ENCODE assay signal across 8 cellular contexts in the genomic region with DNA sequence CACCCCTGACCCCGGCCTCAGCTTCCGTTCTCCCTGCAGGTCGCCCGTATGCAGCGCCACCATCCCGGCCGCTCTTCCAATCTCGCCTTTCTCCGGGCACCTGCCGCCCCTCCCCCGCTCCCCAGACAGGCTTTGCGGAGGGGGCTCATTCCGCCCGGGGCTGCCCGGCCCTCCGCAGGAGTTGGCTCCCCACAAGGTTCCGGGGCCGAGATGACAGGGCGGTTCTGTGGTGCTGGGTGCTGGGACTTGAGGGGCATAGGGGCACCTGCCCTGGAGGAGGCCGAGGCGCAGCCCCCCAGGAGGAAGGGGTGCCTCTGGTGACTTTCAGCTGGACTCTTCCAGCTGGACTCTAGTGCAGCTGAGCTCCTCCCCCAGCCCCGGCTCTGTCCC. TPM values are rescaled to one million over a fixed set of nuclear protein-coding genes. Genes with fewer than 3 reads are reported as not detected.
A peak's percentile ranks its signal among the peaks of the same experiment; 100 is the strongest.
DNase-seq lines count a peak whose midpoint lies in the region; ATAC-seq and TF ChIP-seq lines count a peak whose summit lies in the region.
"Not testable (repeated sequence)": the region's sequence is repeated elsewhere in the genome, so short reads cannot be mapped to it uniquely, and the experiment has no call there.

No MANE protein-coding gene starts in this region.

- peak overlapping the region; percentile 43; the same call in 1 of the 2 replicates for H3K4me3 ChIP-seq in PC-3 (ENCODE audit: low read length)
- not testable (repeated sequence) for H3K4me3 ChIP-seq in endodermal cell (ENCODE audit: low read length)
- peak overlapping the region; percentile 20; the same call in 1 of the 2 replicates for H3K4me3 ChIP-seq in iPS-18c (ENCODE audit: insufficient read depth, low read depth, low read length)
- peak overlapping the region; percentile 47 for H3K4me3 ChIP-seq in neuron (ENCODE audit: low read length)
- peak overlapping the region; percentile 72 for H3K4me3 ChIP-seq in thoracic aorta

- H3K9me3 ChIP-seq in CD4-positive, alpha-beta T cell (ENCODE audit: control insufficient read depth, low read length); PC-3 (ENCODE audit: low read length); endodermal cell (ENCODE audit: control insufficient read depth, low read length); iPS-18c (ENCODE audit: control insufficient read depth, insufficient read depth, low read length); neuron (ENCODE audit: low read length); thoracic aorta: not testable (repeated sequence)

- not testable (repeated sequence) for H3F3A ChIP-seq in PC-3 (ENCODE audit: low read length, unreplicated experiment)

- not testable (repeated sequence) for H3K4me3 Mint-ChIP-seq in CD4-positive, alpha-beta T cell; endodermal cell
- peak overlapping the region; percentile 37 for H3K4me3 Mint-ChIP-seq in activated T-helper 1 cell treated with anti-CD3 and anti-CD28 coated beads, Interleukin-12 subunit alpha, Interleukin-12 subunit beta, Interleukin-2, Interleukin-4 antibody, amounts not matched to agents 30 ng/mL and 10 ng/mL and 1 ng/mL, durations not matched to agents 14 hours and 24 hours and 36 hours

- DNase-seq in CD4-positive, alpha-beta T cell; PC-3; activated T-helper 1 cell treated with anti-CD3 and anti-CD28 coated beads, Interleukin-12 subunit alpha, Interleukin-12 subunit beta, Interleukin-2, Interleukin-4 antibody, amounts not matched to agents 30 ng/mL and 10 ng/mL and 1 ng/mL, durations not matched to agents 14 hours and 24 hours and 36 hours (ENCODE audit: low spot score); thoracic aorta (ENCODE audit: low spot score): not testable (repeated sequence)
- peak; percentile 44 for DNase-seq in endodermal cell

- intact Hi-C loops in CD4-positive, alpha-beta T cell (cut with DNase I, micrococcal nuclease); PC-3 (cut with micrococcal nuclease): not testable (repeated sequence)
- intact Hi-C loops in activated T-helper 1 cell treated with anti-CD3 and anti-CD28 coated beads, Interleukin-12 subunit alpha, Interleukin-12 subunit beta, Interleukin-2, Interleukin-4 antibody, amounts not matched to agents 30 ng/mL and 10 ng/mL and 1 ng/mL, durations not matched to agents 14 hours and 24 hours and 36 hours (cut with micrococcal nuclease), result loop anchor here (5.0 kb wide), 2 partner anchors 198 to 222 kb away; partner anchors contain the start of genes BRD9 and TRIP13

- not testable (repeated sequence) for H3K36me3 Mint-ChIP-seq in CD4-positive, alpha-beta T cell (ENCODE audit: low read depth); activated T-helper 1 cell treated with anti-CD3 and anti-CD28 coated beads, Interleukin-12 subunit alpha, Interleukin-12 subunit beta, Interleukin-2, Interleukin-4 antibody, amounts not matched to agents 30 ng/mL and 10 ng/mL and 1 ng/mL, durations not matched to agents 14 hours and 24 hours and 36 hours (ENCODE audit: low read depth); endodermal cell (ENCODE audit: low read depth)

- not testable (repeated sequence) for H3K27me3 Mint-ChIP-seq in CD4-positive, alpha-beta T cell; activated T-helper 1 cell treated with anti-CD3 and anti-CD28 coated beads, Interleukin-12 subunit alpha, Interleukin-12 subunit beta, Interleukin-2, Interleukin-4 antibody, amounts not matched to agents 30 ng/mL and 10 ng/mL and 1 ng/mL, durations not matched to agents 14 hours and 24 hours and 36 hours (ENCODE audit: insufficient read depth)
- H3K27me3 Mint-ChIP-seq in endodermal cell (ENCODE audit: insufficient read depth), result peaks cover 29% of the 10 kb centered on the region

- ATAC-seq in CD4-positive, alpha-beta T cell (ENCODE audit: poor library complexity), result peak; percentile 5
- peak; percentile 9 for ATAC-seq in HG02642 (IDR thresholded peaks at IDR 0.05; ENCODE audit: poor library complexity, unreplicated experiment)
- not testable (repeated sequence) for ATAC-seq in PC-3; thoracic aorta (ENCODE audit: insufficient number of reproducible peaks, low FRiP score, low read depth)

- not testable (repeated sequence) for H3K4me1 Mint-ChIP-seq in CD4-positive, alpha-beta T cell (ENCODE audit: low read depth); activated T-helper 1 cell treated with anti-CD3 and anti-CD28 coated beads, Interleukin-12 subunit alpha, Interleukin-12 subunit beta, Interleukin-2, Interleukin-4 antibody, amounts not matched to agents 30 ng/mL and 10 ng/mL and 1 ng/mL, durations not matched to agents 14 hours and 24 hours and 36 hours (ENCODE audit: low read depth); endodermal cell

- H3K4me2 ChIP-seq in PC-3 (ENCODE audit: low read length), result peak overlapping the region; percentile 34; the same call in 1 of the 2 replicates

- not testable (repeated sequence) for H3K27ac ChIP-seq in CD4-positive, alpha-beta T cell (ENCODE audit: low read depth, low read length); PC-3 (ENCODE audit: low read length); endodermal cell (ENCODE audit: low read depth, low read length); thoracic aorta

- H3K79me2 ChIP-seq in PC-3 (ENCODE audit: low read length), result not testable (repeated sequence)

- H3K4me1 ChIP-seq in PC-3 (ENCODE audit: insufficient read depth, low read length); endodermal cell (ENCODE audit: control insufficient read depth, insufficient read depth, low read length); neuron (ENCODE audit: insufficient read depth, low read length); thoracic aorta (ENCODE audit: control insufficient read depth in 1 of 2, low read depth in 2 of 2): not testable (repeated sequence)

- H3K9ac ChIP-seq in PC-3 (ENCODE audit: low read length); endodermal cell (ENCODE audit: extremely low read depth, low read length, poor library complexity, severe bottlenecking): not testable (repeated sequence)

- WGBS in endodermal cell (ENCODE audit: insufficient coverage in 1 of 2, insufficient read length in 1 of 2), 2 experiments, result 6% methylated on average over 10 of the region's 22 CpGs; no CpG with 5 or more reads in 1 of the 2 experiments

- not testable (repeated sequence) for BruUV-seq in PC-3 (replicated peaks; lab: Mats Ljungman, UMichigan)

- TF ChIP-seq CTCF in CD4-positive, alpha-beta T cell (IDR thresholded peaks at IDR 0.05); PC-3 (conservative IDR thresholded peaks at IDR 0.05; ENCODE audit: low read depth, low read length); endodermal cell (conservative IDR thresholded peaks at IDR 0.05); thoracic aorta (IDR thresholded peaks at IDR 0.05): not testable (repeated sequence)

- not testable (repeated sequence) for H3K9me3 Mint-ChIP-seq in CD4-positive, alpha-beta T cell; activated T-helper 1 cell treated with anti-CD3 and anti-CD28 coated beads, Interleukin-12 subunit alpha, Interleukin-12 subunit beta, Interleukin-2, Interleukin-4 antibody, amounts not matched to agents 30 ng/mL and 10 ng/mL and 1 ng/mL, durations not matched to agents 14 hours and 24 hours and 36 hours; endodermal cell

- CTCF ChIA-PET in CD4-positive, alpha-beta T cell (lab: Charles Lee); PC-3 (lab: Charles Lee): not testable (repeated sequence)

- not testable (repeated sequence) for H4K20me1 ChIP-seq in PC-3 (ENCODE audit: low read length)

- H3K36me3 ChIP-seq in PC-3 (ENCODE audit: low read depth, low read length); endodermal cell (ENCODE audit: control insufficient read depth, insufficient read depth, low read length); neuron (ENCODE audit: insufficient read depth, low read length); thoracic aorta: not testable (repeated sequence)

- not testable (repeated sequence) for H3K27me3 ChIP-seq in CD4-positive, alpha-beta T cell (ENCODE audit: control insufficient read depth, insufficient read depth, low read length); PC-3 (ENCODE audit: low read length); neuron (ENCODE audit: insufficient read depth, low read length); thoracic aorta (replicated peaks; ENCODE audit: insufficient read depth)
- peaks cover 29% of the 10 kb centered on the region for H3K27me3 ChIP-seq in endodermal cell (ENCODE audit: control insufficient read depth, insufficient read depth, low read length, poor library complexity, severe bottlenecking)

- not testable (repeated sequence) for H3K9me2 ChIP-seq in PC-3 (replicated peaks; ENCODE audit: low read length)

- POLR2A ChIA-PET in CD4-positive, alpha-beta T cell (lab: Charles Lee); PC-3 (lab: Charles Lee; ENCODE audit: unreplicated experiment): not testable (repeated sequence)

- H2AFZ ChIP-seq in PC-3 (ENCODE audit: low read length); neuron (ENCODE audit: low read depth, low read length): not testable (repeated sequence)

- not testable (repeated sequence) for H3K27ac Mint-ChIP-seq in CD4-positive, alpha-beta T cell; activated T-helper 1 cell treated with anti-CD3 and anti-CD28 coated beads, Interleukin-12 subunit alpha, Interleukin-12 subunit beta, Interleukin-2, Interleukin-4 antibody, amounts not matched to agents 30 ng/mL and 10 ng/mL and 1 ng/mL, durations not matched to agents 14 hours and 24 hours and 36 hours; endodermal cell

RNA-seq across cellular contexts. Expression of gene TPPP, which starts 0.9 kb away (rescaled TPM):
- 1 to 10 TPM; 8.2 to 8.5 TPM for total RNA-seq in CD4-positive, alpha-beta T cell
- total RNA-seq in PC-3 (2014; rRNA removed), result 1.7 and 1.9 TPM in 2 replicates
- total RNA-seq in activated T-helper 1 cell treated with anti-CD3 and anti-CD28 coated beads, Interleukin-12 subunit alpha, Interleukin-12 subunit beta, Interleukin-2, Interleukin-4 antibody, amounts not matched to agents 30 ng/mL and 10 ng/mL and 1 ng/mL, durations not matched to agents 14 hours and 24 hours and 36 hours, result not detected in 2 replicates
- under 1 TPM; 0.22 to 0.70 TPM for total RNA-seq in endodermal cell
- 2.0 TPM for polyA plus RNA-seq in endodermal cell (2013, experiment 1 of 2)
- 1.5 TPM for polyA plus RNA-seq in endodermal cell (2013, experiment 2 of 2)
- 10 to 100 TPM in 1 of 2 donors, 1 to 10 TPM in 1; 9.9 to 13.0 TPM for total RNA-seq in thoracic aorta
